9 cellular contexts compared by ENCODE assay signal in the genomic region with DNA sequence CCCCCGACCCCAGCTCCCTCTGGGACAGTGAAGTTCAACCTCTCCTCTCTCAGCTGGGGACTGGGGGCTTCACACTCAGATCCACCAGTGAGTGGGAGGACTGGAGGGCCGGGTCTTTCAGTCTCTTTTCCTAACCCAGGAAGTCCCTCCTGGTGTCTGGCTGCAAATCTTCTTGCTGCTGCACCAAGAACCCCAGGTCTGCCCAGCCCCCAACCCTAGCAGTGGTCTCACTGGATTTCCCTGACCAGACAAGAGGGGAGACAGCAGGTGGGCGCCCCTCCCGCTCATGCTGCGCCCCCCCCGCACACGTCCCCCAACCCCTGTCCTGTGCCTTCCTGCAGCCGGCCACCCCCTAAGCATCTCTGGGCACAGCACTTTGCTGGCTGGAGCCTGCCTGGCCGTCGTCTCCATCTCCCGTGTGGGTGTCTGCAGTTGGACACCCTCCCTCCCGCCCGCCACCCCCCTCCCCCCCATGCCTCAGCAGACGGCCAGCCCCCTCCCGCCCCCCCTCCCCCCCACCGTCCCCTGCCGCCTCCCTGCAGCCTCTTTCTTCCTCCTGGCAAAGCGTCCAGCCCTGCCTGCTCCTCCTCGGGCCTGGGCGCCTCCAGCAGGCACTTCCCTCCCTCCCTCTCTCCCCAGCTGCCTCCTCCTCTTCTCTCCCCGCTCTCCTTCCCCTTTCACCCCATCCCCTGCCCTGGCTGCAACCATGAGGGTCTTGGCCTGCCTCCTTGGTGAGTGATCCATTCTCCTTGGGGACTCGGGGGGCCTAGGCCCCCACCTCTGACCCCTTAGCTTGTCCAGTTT. TPM values are rescaled to one million over a fixed set of nuclear protein-coding genes. Genes with fewer than 3 reads are reported as not detected.
DNase-seq lines count a peak whose midpoint lies in the region; ATAC-seq and TF ChIP-seq lines count a peak whose summit lies in the region.
"Had no signal": no experiment of that assay in that cellular context is flagged by ENCODE, and none has a peak within 500 bp of the region (broad histone marks: within the 10 kb centered on the region; RNA-seq: fewer than 3 reads in every experiment).

Gene SSC5D, plus strand, starts transcription at position 553 of the 804 bp plus-strand sequence. Its CDS starts 154 bp downstream, at position 707.

- no peaks in the 10 kb centered on the region for H3K36me3 ChIP-seq in ES-I3 (ENCODE audit: insufficient read depth, low read length)

- peaks cover 18% of the 10 kb centered on the region; the same call in 1 of the 2 replicates for H3K4me1 ChIP-seq in ES-I3 (ENCODE audit: insufficient read depth, low read length)

- no peak for TF ChIP-seq CTCF in fibroblast of mammary gland (conservative IDR thresholded peaks at IDR 0.05; ENCODE audit: control insufficient read depth, insufficient read depth, low read depth, low read length)

- no peak for ATAC-seq in HG03025 (IDR thresholded peaks at IDR 0.05; ENCODE audit: low FRiP score, unreplicated experiment)
- ATAC-seq in GM19467 (IDR thresholded peaks at IDR 0.05; ENCODE audit: unreplicated experiment) = no peak

- H3K4me3 ChIP-seq in fibroblast of mammary gland (ENCODE audit: control insufficient read depth, low read depth, low read length) = peak within 1 kb of the TSS; percentile 37
- H3K4me3 ChIP-seq: mucosa of descending colon had no signal

- DNase-seq in RPMI7951 (ENCODE audit: low read depth) (peak; percentile 77), fibroblast of mammary gland (ENCODE audit: low read depth) (peak; percentile 70), posterior vena cava (ENCODE audit: low spot score) (peak; percentile 88), HPDE6-E6E7 (ENCODE audit: extremely low spot score) (no peak), NCI-H2029 (lab: John Stamatoyannopoulos, UW) (no peak)

- H3K9me3 ChIP-seq in ES-I3 (ENCODE audit: control insufficient read depth, insufficient read depth, low read length) = no peaks in the 10 kb centered on the region
- H3K9me3 ChIP-seq: mucosa of descending colon had no signal

- H3K9ac ChIP-seq in ES-I3 (ENCODE audit: low read depth, low read length) = peak within 1 kb of the TSS; percentile 35

- intact Hi-C loops in posterior vena cava (cut with DNase I) = no loop called here

RNA-seq across cellular contexts. Expression of gene SSC5D, which starts in this region (rescaled TPM):
- 3.2 and 3.6 TPM in 2 replicates for total RNA-seq in RPMI7951 (2014; rRNA removed; shearing (Covaris generic))
- 10 to 100 TPM; 32.4 to 40.6 TPM for total RNA-seq in posterior vena cava

Comparison
In these comparisons a context has a peak if more than half of its experiments do, and no peak if none do; other contexts are left out.
1. DNase-seq: peak in RPMI7951 (single experiment), fibroblast of mammary gland (single experiment) and posterior vena cava (single experiment); none in HPDE6-E6E7 (single experiment) and NCI-H2029 (single experiment).